18 cellular contexts compared by ENCODE assay signal in the genomic region with DNA sequence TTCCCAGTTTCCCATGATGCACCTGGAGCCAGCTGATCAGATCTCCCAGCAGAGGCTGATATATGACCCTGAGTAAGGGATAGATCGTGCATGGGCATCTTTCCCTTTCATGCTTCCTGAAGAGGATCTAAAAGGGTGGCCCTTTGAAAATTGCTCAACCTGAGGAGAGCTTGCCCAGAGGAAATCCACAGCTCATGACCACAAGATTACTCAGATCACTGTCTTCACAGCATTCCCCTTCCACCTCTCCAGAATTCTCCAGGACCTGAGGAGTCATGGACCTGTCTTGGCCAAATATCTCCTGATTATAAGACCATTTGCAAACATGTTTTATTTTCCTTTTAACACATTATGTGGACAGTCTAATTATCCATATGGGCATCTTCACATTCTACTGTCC.
A peak's percentile ranks its signal among the peaks of the same experiment; 100 is the strongest.
DNase-seq lines count a peak whose midpoint lies in the region; ATAC-seq, FAIRE-seq and TF ChIP-seq lines count a peak whose summit lies in the region.
"Had no signal": no experiment of that assay in that cellular context is flagged by ENCODE, and none has a peak within 500 bp of the region (broad histone marks: within the 10 kb centered on the region; RNA-seq: fewer than 3 reads in every experiment).

No MANE protein-coding gene starts in this region.

- H3K27ac Mint-ChIP-seq in MCF 10A (ENCODE audit: low read depth, unreplicated experiment) = no peak overlapping the region
- H3K27ac Mint-ChIP-seq: GM23338, HFFc6 had no signal

- no peak overlapping the region for H3K4me2 ChIP-seq in keratinocyte (ENCODE audit: control insufficient read depth, extremely low read depth, insufficient read depth, low read depth, low read length)
- H3K4me2 ChIP-seq: GM23338, SK-N-SH had no signal

- H3K4me1 ChIP-seq in breast epithelium (no peaks in the 10 kb centered on the region), keratinocyte (ENCODE audit: control insufficient read depth, extremely low read depth, insufficient read depth, low read length) (no peaks in the 10 kb centered on the region), upper lobe of left lung (no peaks in the 10 kb centered on the region), heart left ventricle (peaks cover 0 to 4% (median 0%) of the 10 kb centered on the region in 12 donors)
- H3K4me1 ChIP-seq: HAP-1 had no signal

- TF ChIP-seq CTCF in MCF 10A (IDR thresholded peaks at IDR 0.05; ENCODE audit: unreplicated experiment) (no peak), breast epithelium (IDR thresholded peaks at IDR 0.05) (no peak), RWPE1 (conservative IDR thresholded peaks at IDR 0.05; ENCODE audit: low read depth) (no peak), keratinocyte (optimal IDR thresholded peaks at IDR 0.05 in 1 of 3, IDR thresholded peaks at IDR 0.05 in 1 of 3, conservative IDR thresholded peaks at IDR 0.05 in 1 of 3; ENCODE audit: extremely low read depth in 1 of 3, insufficient read depth in 2 of 3, low read length in 3 of 3) (no peak), upper lobe of left lung (IDR thresholded peaks at IDR 0.05) (no peak), heart left ventricle (IDR thresholded peaks at IDR 0.05) (no peak)

- no peak overlapping the region for H3K9ac ChIP-seq in keratinocyte (ENCODE audit: control insufficient read depth, extremely low read depth, insufficient read depth, low read length)
- H3K9ac ChIP-seq: SK-N-SH had no signal

- H3K4me3 ChIP-seq in breast epithelium = no peak overlapping the region
- H3K4me3 ChIP-seq in keratinocyte (ENCODE audit: control insufficient read depth in 2 of 3, extremely low read depth in 1 of 3, insufficient read depth in 2 of 3, low read depth in 1 of 3, low read length in 3 of 3) = no peak overlapping the region
- no peak overlapping the region for H3K4me3 ChIP-seq in upper lobe of left lung
- no peak overlapping the region for H3K4me3 ChIP-seq in heart left ventricle
- H3K4me3 ChIP-seq: GM23338, HAP-1 had no signal

- intact Hi-C loops in MCF 10A (cut with micrococcal nuclease) = no loop called here
- intact Hi-C loops in breast epithelium (cut with DNase I; ENCODE audit: low total_unique reads) = no loop called here
- intact Hi-C loops in heart left ventricle (cut with DNase I) = no loop called here

- dilution Hi-C loops in keratinocyte (cut with MboI; ENCODE audit: extremely low pct_ligation_motif_present, low sequenced_read_pairs) = no loop called here

- peaks cover 5% of the 10 kb centered on the region for H3K4me1 Mint-ChIP-seq in MCF 10A (ENCODE audit: insufficient read depth, unreplicated experiment)

- POLR2A ChIA-PET in MCF 10A (lab: Yijun Ruan, JAX) (interaction anchor here (0.6 kb wide), 1 partner anchor 104 kb away, joined by 3 read pairs; no protein-coding TSS in a partner anchor), RWPE1 (lab: Yijun Ruan, JAX; ENCODE audit: low non-redundant PET) (no interaction called here)

- H3K9me3 ChIP-seq in breast epithelium (no peaks in the 10 kb centered on the region), keratinocyte (ENCODE audit: control insufficient read depth, low read depth, low read length) (no peaks in the 10 kb centered on the region), upper lobe of left lung (no peaks in the 10 kb centered on the region), heart left ventricle (no peaks in the 10 kb centered on the region)
- H3K9me3 ChIP-seq: HAP-1, SK-N-SH had no signal

- H3K27me3 Mint-ChIP-seq in MCF 10A (ENCODE audit: insufficient read depth, unreplicated experiment) = peaks cover 9% of the 10 kb centered on the region

- no peak for TF ChIP-seq EP300 in upper lobe of left lung (IDR thresholded peaks at IDR 0.05)

- H3K27ac ChIP-seq in breast epithelium = no peak overlapping the region
- no peak overlapping the region for H3K27ac ChIP-seq in RWPE1
- H3K27ac ChIP-seq in keratinocyte (ENCODE audit: control insufficient read depth, insufficient read depth, low read length) = no peak overlapping the region
- H3K27ac ChIP-seq in upper lobe of left lung = no peak overlapping the region
- no peak overlapping the region for H3K27ac ChIP-seq in heart left ventricle

- H3K9me3 Mint-ChIP-seq in MCF 10A (ENCODE audit: unreplicated experiment) = no peaks in the 10 kb centered on the region
- H3K9me3 Mint-ChIP-seq: GM23338 had no signal

- WGBS in upper lobe of left lung, 2 donors = 33 to 83% methylated on average over 1 of the region's 1 CpG
- WGBS in heart left ventricle, 4 donors = 45 to 66% (median 62%) methylated on average over 1 of the region's 1 CpG

- no peaks in the 10 kb centered on the region for H3K27me3 ChIP-seq in breast epithelium
- no peaks in the 10 kb centered on the region for H3K27me3 ChIP-seq in keratinocyte (ENCODE audit: control insufficient read depth, extremely low read depth, insufficient read depth, low read length)
- H3K27me3 ChIP-seq in upper lobe of left lung = no peaks in the 10 kb centered on the region
- H3K27me3 ChIP-seq in heart left ventricle = peaks cover 0 to 7% (median 0%) of the 10 kb centered on the region in 9 donors

- H3K4me3 Mint-ChIP-seq in MCF 10A (ENCODE audit: unreplicated experiment) = no peak overlapping the region
- H3K4me3 Mint-ChIP-seq: GM23338, HFFc6 had no signal

- no peaks in the 10 kb centered on the region for H3K79me2 ChIP-seq in keratinocyte (ENCODE audit: control insufficient read depth, insufficient read depth, low read length)

- no peaks in the 10 kb centered on the region for H3K9me1 ChIP-seq in keratinocyte (ENCODE audit: control insufficient read depth, extremely low read depth, insufficient read depth, low read length)

- no peaks in the 10 kb centered on the region for H3K36me3 Mint-ChIP-seq in MCF 10A (ENCODE audit: insufficient read depth, unreplicated experiment)

- BruUV-seq in MCF 10A (replicated peaks; lab: Mats Ljungman, UMichigan) = no TSS peak

- ATAC-seq in upper lobe of left lung (ENCODE audit: low FRiP score in 2 of 2) = no peak
- no peak for ATAC-seq in HG03045 (IDR thresholded peaks at IDR 0.05; ENCODE audit: unreplicated experiment)
- no peak for ATAC-seq in heart left ventricle
- ATAC-seq: GM23338 had no signal

- H3K36me3 ChIP-seq in breast epithelium (no peaks in the 10 kb centered on the region), keratinocyte (ENCODE audit: control insufficient read depth in 2 of 2, extremely low read depth in 1 of 2, insufficient read depth in 2 of 2, low read length in 2 of 2) (no peaks in the 10 kb centered on the region), upper lobe of left lung (no peaks in the 10 kb centered on the region), heart left ventricle (no peaks in the 10 kb centered on the region)
- H3K36me3 ChIP-seq: HAP-1 had no signal

- no peak for FAIRE-seq in keratinocyte (lab: Jason Lieb, UNC)

- TF ChIP-seq POLR2A in breast epithelium (IDR thresholded peaks at IDR 0.05) = no peak
- TF ChIP-seq POLR2A in upper lobe of left lung (IDR thresholded peaks at IDR 0.05) = no peak
- TF ChIP-seq POLR2A in heart left ventricle (IDR thresholded peaks at IDR 0.05) = no peak

- DNase-seq in MCF 10A (ENCODE audit: unreplicated experiment) (peak; percentile 82), breast epithelium (ENCODE audit: low spot score in 2 of 2) (no peak), RWPE1 (ENCODE audit: low spot score) (peak; percentile 21), keratinocyte (ENCODE audit: low read depth, low spot score) (peak; percentile 17), upper lobe of left lung (no peak), heart left ventricle (no peak)
- DNase-seq: 8988T, ACHN, Calu3, HFFc6, NCI-H2029, NCI-H446 treated with DMSO at 0.1 percent for 48 hours, NCI-H526, SK-N-SH, SW 1271 had no signal

- no peaks in the 10 kb centered on the region for H4K20me1 ChIP-seq in keratinocyte (ENCODE audit: control insufficient read depth, extremely low read depth, insufficient read depth, low read length)

- no peak overlapping the region for H2AFZ ChIP-seq in keratinocyte (ENCODE audit: control insufficient read depth, low read length)
- H2AFZ ChIP-seq: GM23338 had no signal

- CTCF ChIA-PET in MCF 10A (lab: Yijun Ruan, JAX) (interaction anchor here (0.7 to 1.2 kb wide), 2 partner anchors 14 to 192 kb away, joined by 3 read pairs; no protein-coding TSS in a partner anchor), RWPE1 (lab: Yijun Ruan, JAX) (no interaction called here)

Comparison
In these comparisons a context has a peak if more than half of its experiments do, and no peak if none do; other contexts are left out.
1. DNase-seq: peak in MCF 10A (single experiment), RWPE1 (single experiment) and keratinocyte (single experiment); none in breast epithelium (0 of 2), upper lobe of left lung (0 of 2) and heart left ventricle (0 of 5).